ENCODE assay signal across 20 cellular contexts in the genomic region with DNA sequence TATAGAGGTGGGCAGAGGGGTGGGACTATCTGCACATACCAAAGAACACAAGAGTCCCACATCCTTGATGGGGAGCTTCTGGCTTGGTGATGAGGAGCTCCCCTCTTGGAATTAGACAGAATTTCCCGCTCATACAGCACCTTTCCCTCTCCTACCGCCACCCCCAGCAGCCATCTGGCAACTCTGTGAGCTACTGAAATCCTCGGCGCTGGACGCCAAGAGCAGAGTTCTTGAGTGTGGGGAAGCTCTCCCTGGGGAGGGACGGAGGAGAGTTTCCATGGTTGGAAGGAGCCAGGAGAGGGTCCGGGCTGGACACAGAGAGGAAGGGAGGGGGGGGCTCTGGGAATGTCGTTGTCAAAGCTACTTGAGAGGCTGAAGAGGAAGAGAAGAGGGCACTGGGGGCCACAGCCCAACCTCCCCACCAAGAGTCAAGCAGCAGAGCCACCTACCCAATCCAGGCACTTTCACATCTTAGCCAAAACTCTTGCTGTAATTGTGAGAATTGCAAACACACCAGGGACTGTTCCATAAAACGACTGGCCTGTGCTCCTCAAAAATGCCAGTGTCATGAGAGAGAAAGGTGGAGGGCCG.
A peak's percentile ranks its signal among the peaks of the same experiment; 100 is the strongest.
DNase-seq lines count a peak whose midpoint lies in the region; ATAC-seq and TF ChIP-seq lines count a peak whose summit lies in the region.
"Had no signal": no experiment of that assay in that cellular context is flagged by ENCODE, and none has a peak within 500 bp of the region (broad histone marks: within the 10 kb centered on the region; RNA-seq: fewer than 3 reads in every experiment).

No MANE protein-coding gene starts in this region.

- peak overlapping the region; percentile 3 for H3K27ac Mint-ChIP-seq in T-helper 17 cell
- H3K27ac Mint-ChIP-seq: activated CD4-positive, alpha-beta T cell treated with anti-CD3 and anti-CD28 coated beads for 36 hours; CD8-positive, alpha-beta T cell had no signal

- H3K27me3 ChIP-seq in esophagus muscularis mucosa (no peaks in the 10 kb centered on the region), stomach (no peaks in the 10 kb centered on the region)
- H3K27me3 ChIP-seq: MG63 had no signal

- no peak for ATAC-seq in T-helper 17 cell
- ATAC-seq in GM18505 (IDR thresholded peaks at IDR 0.05; ENCODE audit: unreplicated experiment): no peak
- ATAC-seq in HG03097 (IDR thresholded peaks at IDR 0.05; ENCODE audit: low FRiP score, unreplicated experiment): no peak
- ATAC-seq: activated CD4-positive, alpha-beta T cell treated with anti-CD3 and anti-CD28 coated beads for 36 hours; CD8-positive, alpha-beta T cell; natural killer cell treated with Interleukin-12 subunit alpha and Interleukin-12 subunit beta and Interleukin-15 and Interleukin-18, amount 100 ng/mL, for 72 hours had no signal

- 61% methylated on average over 8 of the region's 10 CpGs for WGBS in esophagus muscularis mucosa
- WGBS in stomach, 5 donors: 58 to 82% (median 70%) methylated on average over 9 to 10 of the region's 10 CpGs

- TF ChIP-seq EP300 in esophagus muscularis mucosa (IDR thresholded peaks at IDR 0.05) (no peak), stomach (IDR thresholded peaks at IDR 0.05) (no peak)

- peaks cover 5% of the 10 kb centered on the region for H3K36me3 Mint-ChIP-seq in T-helper 17 cell (ENCODE audit: low read depth)
- H3K36me3 Mint-ChIP-seq: natural killer cell treated with Interleukin-12 subunit alpha and Interleukin-12 subunit beta and Interleukin-15 and Interleukin-18, amount 100 ng/mL, for 72 hours had no signal

- in situ Hi-C loops in G401 (cut with HindIII; ENCODE audit: low sequenced_read_pairs): no loop called here

- H3K4me1 Mint-ChIP-seq in T-helper 17 cell: peaks cover 11% of the 10 kb centered on the region
- H3K4me1 Mint-ChIP-seq: activated CD4-positive, alpha-beta T cell treated with anti-CD3 and anti-CD28 coated beads for 36 hours had no signal

- H3K27me3 Mint-ChIP-seq in T-helper 17 cell: no peaks in the 10 kb centered on the region
- H3K27me3 Mint-ChIP-seq: activated CD4-positive, alpha-beta T cell treated with anti-CD3 and anti-CD28 coated beads for 36 hours; natural killer cell treated with Interleukin-12 subunit alpha and Interleukin-12 subunit beta and Interleukin-15 and Interleukin-18, amount 100 ng/mL, for 72 hours had no signal

- intact Hi-C loops in esophagus muscularis mucosa (cut with DNase I) (no loop called here), stomach (cut with DNase I; ENCODE audit: low total_unique reads) (no loop called here)

- no peak overlapping the region for H3K4me3 ChIP-seq in esophagus muscularis mucosa
- H3K4me3 ChIP-seq in stomach: no peak overlapping the region
- H3K4me3 ChIP-seq: HAP-1, MG63 had no signal

- no peak for TF ChIP-seq POLR2A in esophagus muscularis mucosa (IDR thresholded peaks at IDR 0.05; ENCODE audit: low read depth)
- TF ChIP-seq POLR2A in stomach (IDR thresholded peaks at IDR 0.05): no peak
- TF ChIP-seq POLR2A in GM18505 (IDR thresholded peaks at IDR 0.05; ENCODE audit: borderline replicate concordance, extremely low read depth, insufficient read depth, insufficient read length): no peak

- H3K27ac ChIP-seq in esophagus muscularis mucosa (replicated peaks in 1 of 4) (peak overlapping the region; percentile 78 to 94 (median 92)), stomach (peak overlapping the region in 3 of 5 donors; percentile 60 to 87 (median 61))

- H3K36me3 ChIP-seq in esophagus muscularis mucosa (peaks cover 0 to 23% (median 10%) of the 10 kb centered on the region in 4 donors), stomach (peaks cover 0 to 30% (median 27%) of the 10 kb centered on the region in 4 donors)
- H3K36me3 ChIP-seq: HAP-1 had no signal

- peaks cover 75 to 100% (median 99%) of the 10 kb centered on the region in 4 donors for H3K4me1 ChIP-seq in esophagus muscularis mucosa
- H3K4me1 ChIP-seq in stomach: peaks cover 8 to 88% (median 49%) of the 10 kb centered on the region in 4 donors

- H3K4me3 Mint-ChIP-seq in T-helper 17 cell: no peak overlapping the region
- H3K4me3 Mint-ChIP-seq: activated CD4-positive, alpha-beta T cell treated with anti-CD3 and anti-CD28 coated beads for 36 hours; activated T-helper 1 cell treated with anti-CD3 and anti-CD28 coated beads, Interleukin-12 subunit alpha, Interleukin-12 subunit beta, Interleukin-2, Interleukin-4 antibody, amounts not matched to agents 30 ng/mL and 10 ng/mL and 1 ng/mL, durations not matched to agents 14 hours and 24 hours and 36 hours; CD8-positive, alpha-beta T cell; natural killer cell treated with Interleukin-12 subunit alpha and Interleukin-12 subunit beta and Interleukin-15 and Interleukin-18, amount 100 ng/mL, for 72 hours had no signal

- no peak for TF ChIP-seq CTCF in esophagus muscularis mucosa (IDR thresholded peaks at IDR 0.05)
- TF ChIP-seq CTCF in stomach (IDR thresholded peaks at IDR 0.05): no peak

- H3K9me3 ChIP-seq in T-helper 17 cell (ENCODE audit: control insufficient read depth, low read length, poor library complexity, severe bottlenecking) (no peaks in the 10 kb centered on the region), esophagus muscularis mucosa (no peaks in the 10 kb centered on the region), stomach (no peaks in the 10 kb centered on the region)
- H3K9me3 ChIP-seq: HAP-1, MG63 had no signal

- peak; percentile 83 for DNase-seq in G401 (ENCODE audit: low spot score)
- no peak for DNase-seq in T-helper 17 cell
- DNase-seq in esophagus muscularis mucosa (ENCODE audit: extremely low spot score): no peak
- DNase-seq in stomach: no peak
- no peak for DNase-seq in GM03348 (ENCODE audit: low spot score)
- DNase-seq in NOMO-1 (lab: John Stamatoyannopoulos, UW; ENCODE audit: unreplicated experiment in 2 of 2): no peak
- DNase-seq: activated CD4-positive, alpha-beta T cell treated with anti-CD3 and anti-CD28 coated beads for 36 hours; CD8-positive, alpha-beta T cell; kidney glomerular epithelial cell; mesenchymal stem cell; MG63; NCI-H146; NCI-H446 treated with DMSO at 0.1 percent for 48 hours; RPMI8226; stimulated activated CD4-positive, alpha-beta T cell treated with anti-CD3 and anti-CD28 coated beads, Interleukin-4, amount 100 ng/mL, for 4 hours had no signal
